Comparison of ENCODE assay signal across 1 cellular context in the genomic region with DNA sequence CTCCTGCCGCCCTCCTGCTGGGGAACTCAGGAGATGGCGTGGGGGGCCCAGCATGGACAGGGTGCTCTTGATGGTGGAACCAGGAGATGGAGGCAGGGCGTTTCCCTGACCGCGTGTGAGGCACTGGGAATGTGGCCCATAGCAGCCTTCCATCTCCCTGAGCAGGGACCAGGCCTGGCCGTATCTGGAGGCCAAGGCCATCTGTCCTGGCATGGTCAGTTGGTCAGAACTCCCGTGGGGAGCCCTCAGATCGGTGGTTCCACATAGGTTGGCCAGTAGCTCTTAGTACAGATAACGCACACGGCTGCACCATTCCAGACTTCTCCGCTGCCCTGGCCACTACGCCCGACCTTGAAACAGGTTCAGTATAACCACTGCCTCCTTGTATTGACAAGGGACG.
TF ChIP-seq lines count a peak whose summit lies in the region.

No MANE protein-coding gene starts in this region.

TF ChIP-seq in HepG2, 621 proteins besides CTCF, POLR2A, EP300 and RAD21 (continued from another document):
- TF ChIP-seq, protein P1, sequence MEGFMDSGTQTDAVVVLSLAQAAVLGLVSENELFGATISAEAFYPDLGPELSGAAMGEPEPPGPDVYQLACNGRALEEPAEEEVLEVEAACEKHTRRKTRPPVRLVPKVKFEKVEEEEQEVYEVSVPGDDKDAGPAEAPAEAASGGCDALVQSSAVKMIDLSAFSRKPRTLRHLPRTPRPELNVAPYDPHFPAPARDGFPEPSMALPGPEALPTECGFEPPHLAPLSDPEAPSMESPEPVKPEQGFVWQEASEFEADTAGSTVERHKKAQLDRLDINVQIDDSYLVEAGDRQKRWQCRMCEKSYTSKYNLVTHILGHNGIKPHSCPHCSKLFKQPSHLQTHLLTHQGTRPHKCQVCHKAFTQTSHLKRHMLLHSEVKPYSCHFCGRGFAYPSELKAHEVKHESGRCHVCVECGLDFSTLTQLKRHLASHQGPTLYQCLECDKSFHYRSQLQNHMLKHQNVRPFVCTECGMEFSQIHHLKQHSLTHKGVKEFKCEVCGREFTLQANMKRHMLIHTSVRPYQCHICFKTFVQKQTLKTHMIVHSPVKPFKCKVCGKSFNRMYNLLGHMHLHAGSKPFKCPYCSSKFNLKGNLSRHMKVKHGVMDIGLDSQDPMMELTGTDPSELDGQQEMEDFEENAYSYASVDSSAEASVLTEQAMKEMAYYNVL (CRISPR knock-in tag; IDR thresholded peaks at IDR 0.05; ENCODE audit: borderline replicate concordance), result no peak
- no peak for TF ChIP-seq SOX5 (CRISPR knock-in tag; IDR thresholded peaks at IDR 0.05; ENCODE audit: borderline replicate concordance)
